In genomic region chr11:100866453-100866852, GRCh38 we compare ENCODE assay signal across 1 cellular context.
TF ChIP-seq lines count a peak whose summit lies in the region.

No MANE protein-coding gene starts in this region.

TF ChIP-seq in K562, 482 proteins besides CTCF, POLR2A, EP300 and RAD21 (continued from another document):
- TF ChIP-seq, protein P1, sequence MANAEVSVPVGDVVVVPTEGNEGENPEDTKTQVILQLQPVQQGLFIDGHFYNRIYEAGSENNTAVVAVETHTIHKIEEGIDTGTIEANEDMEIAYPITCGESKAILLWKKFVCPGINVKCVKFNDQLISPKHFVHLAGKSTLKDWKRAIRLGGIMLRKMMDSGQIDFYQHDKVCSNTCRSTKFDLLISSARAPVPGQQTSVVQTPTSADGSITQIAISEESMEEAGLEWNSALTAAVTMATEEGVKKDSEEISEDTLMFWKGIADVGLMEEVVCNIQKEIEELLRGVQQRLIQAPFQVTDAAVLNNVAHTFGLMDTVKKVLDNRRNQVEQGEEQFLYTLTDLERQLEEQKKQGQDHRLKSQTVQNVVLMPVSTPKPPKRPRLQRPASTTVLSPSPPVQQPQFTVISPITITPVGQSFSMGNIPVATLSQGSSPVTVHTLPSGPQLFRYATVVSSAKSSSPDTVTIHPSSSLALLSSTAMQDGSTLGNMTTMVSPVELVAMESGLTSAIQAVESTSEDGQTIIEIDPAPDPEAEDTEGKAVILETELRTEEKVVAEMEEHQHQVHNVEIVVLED (CRISPR knock-in tag; IDR thresholded peaks at IDR 0.05) = no peak
- TF ChIP-seq PREB (CRISPR knock-in tag; IDR thresholded peaks at IDR 0.05) (no peak), ETV6 (IDR thresholded peaks at IDR 0.05; ENCODE audit: borderline replicate concordance in 1 of 2, low read depth in 2 of 2, low read length in 1 of 2) (0 out of 4 replicates have a peak, but pooled peaks of 1 of the 2 experiments have one; percentile 43), ETV6 (CRISPR knock-in tag; IDR thresholded peaks at IDR 0.05; ENCODE audit: borderline replicate concordance) (no peak), NFRKB (IDR thresholded peaks at IDR 0.05; ENCODE audit: low read depth) (no peak), ZFP36 (IDR thresholded peaks at IDR 0.05; ENCODE audit: low read depth, low read length, partially characterized antibody) (no peak), ZNF224 (CRISPR knock-in tag; IDR thresholded peaks at IDR 0.05) (no peak), MAFF (IDR thresholded peaks at IDR 0.05; ENCODE audit: low read length) (no peak), ELK1 (CRISPR knock-in tag; IDR thresholded peaks at IDR 0.05) (no peak)
- TF ChIP-seq, protein P2, sequence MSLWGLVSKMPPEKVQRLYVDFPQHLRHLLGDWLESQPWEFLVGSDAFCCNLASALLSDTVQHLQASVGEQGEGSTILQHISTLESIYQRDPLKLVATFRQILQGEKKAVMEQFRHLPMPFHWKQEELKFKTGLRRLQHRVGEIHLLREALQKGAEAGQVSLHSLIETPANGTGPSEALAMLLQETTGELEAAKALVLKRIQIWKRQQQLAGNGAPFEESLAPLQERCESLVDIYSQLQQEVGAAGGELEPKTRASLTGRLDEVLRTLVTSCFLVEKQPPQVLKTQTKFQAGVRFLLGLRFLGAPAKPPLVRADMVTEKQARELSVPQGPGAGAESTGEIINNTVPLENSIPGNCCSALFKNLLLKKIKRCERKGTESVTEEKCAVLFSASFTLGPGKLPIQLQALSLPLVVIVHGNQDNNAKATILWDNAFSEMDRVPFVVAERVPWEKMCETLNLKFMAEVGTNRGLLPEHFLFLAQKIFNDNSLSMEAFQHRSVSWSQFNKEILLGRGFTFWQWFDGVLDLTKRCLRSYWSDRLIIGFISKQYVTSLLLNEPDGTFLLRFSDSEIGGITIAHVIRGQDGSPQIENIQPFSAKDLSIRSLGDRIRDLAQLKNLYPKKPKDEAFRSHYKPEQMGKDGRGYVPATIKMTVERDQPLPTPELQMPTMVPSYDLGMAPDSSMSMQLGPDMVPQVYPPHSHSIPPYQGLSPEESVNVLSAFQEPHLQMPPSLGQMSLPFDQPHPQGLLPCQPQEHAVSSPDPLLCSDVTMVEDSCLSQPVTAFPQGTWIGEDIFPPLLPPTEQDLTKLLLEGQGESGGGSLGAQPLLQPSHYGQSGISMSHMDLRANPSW (CRISPR knock-in tag; IDR thresholded peaks at IDR 0.05) = no peak
